Comparison of ENCODE assay signal across 19 cellular contexts in the genomic region with DNA sequence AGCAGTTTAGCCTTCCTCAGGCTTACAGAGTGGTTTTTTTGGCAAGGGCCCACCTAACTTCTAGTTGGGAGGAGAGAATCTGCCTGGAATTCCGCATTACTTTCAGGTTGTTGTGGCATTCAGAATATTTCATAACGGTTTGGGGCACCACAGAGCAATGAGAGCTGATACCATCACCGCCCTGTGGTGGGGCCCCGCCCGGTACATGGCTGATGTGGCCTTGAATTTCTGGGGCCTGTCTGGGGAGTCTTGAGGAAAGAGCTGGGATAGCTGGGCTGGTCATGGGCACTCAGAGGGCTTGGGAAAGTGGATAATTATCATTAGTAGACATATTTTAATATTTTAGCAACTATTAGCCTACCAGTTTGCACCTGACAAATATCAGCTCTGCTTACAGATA. TPM values are rescaled to one million over a fixed set of nuclear protein-coding genes. Genes with fewer than 3 reads are reported as not detected.
DNase-seq lines count a peak whose midpoint lies in the region; ATAC-seq and TF ChIP-seq lines count a peak whose summit lies in the region.
"Had no signal": no experiment of that assay in that cellular context is flagged by ENCODE, and none has a peak within 500 bp of the region (broad histone marks: within the 10 kb centered on the region; RNA-seq: fewer than 3 reads in every experiment).

No MANE protein-coding gene starts in this region.

- H3K4me3 ChIP-seq in DND-41 (ENCODE audit: low read depth in 1 of 2, low read length in 2 of 2): peak overlapping the region in 1 of 2 experiments; percentile 25; a peak in 1 of 4 replicates
- peak overlapping the region; percentile 40 for H3K4me3 ChIP-seq in naive thymus-derived CD4-positive, alpha-beta T cell (ENCODE audit: low read length)
- no peak overlapping the region for H3K4me3 ChIP-seq in neuronal stem cell (ENCODE audit: low read length in 2 of 2)
- H3K4me3 ChIP-seq: colonic mucosa, GM12878, pancreas had no signal

- H3K9me3 ChIP-seq in DND-41 (ENCODE audit: insufficient read depth, low read length, severe bottlenecking) (no peaks in the 10 kb centered on the region), neuronal stem cell (replicated peaks in 1 of 2; ENCODE audit: control insufficient read depth in 2 of 2, insufficient read depth in 1 of 2, low read depth in 1 of 2, low read length in 2 of 2) (no peaks in the 10 kb centered on the region)
- no peaks in the 10 kb centered on the region for H3K9me3 ChIP-seq in naive thymus-derived CD4-positive, alpha-beta T cell (ENCODE audit: control insufficient read depth in 2 of 3, low read length in 3 of 3)
- H3K9me3 ChIP-seq: colonic mucosa, pancreas, spleen had no signal

- H3K27ac ChIP-seq in DND-41 (ENCODE audit: low read length) (peak overlapping the region; percentile 98), neuronal stem cell (replicated peaks; ENCODE audit: low read length) (no peak overlapping the region)
- peak overlapping the region; percentile 94 for H3K27ac ChIP-seq in naive thymus-derived CD4-positive, alpha-beta T cell (ENCODE audit: low read depth, low read length)
- H3K27ac ChIP-seq: colonic mucosa, KMS-11, pancreas had no signal

- no peaks in the 10 kb centered on the region for H4K20me1 ChIP-seq in DND-41 (ENCODE audit: insufficient read depth, low read length)

- peaks cover 96% of the 10 kb centered on the region for H3K4me1 ChIP-seq in DND-41 (ENCODE audit: insufficient read depth, low read length)
- peaks cover 50 to 76% of the 10 kb centered on the region in 2 donors for H3K4me1 ChIP-seq in naive thymus-derived CD4-positive, alpha-beta T cell (ENCODE audit: control insufficient read depth in 2 of 2, insufficient read depth in 2 of 2, low read length in 2 of 2)
- H3K4me1 ChIP-seq in neuronal stem cell (ENCODE audit: control insufficient read depth in 2 of 2, insufficient read depth in 1 of 2, low read depth in 1 of 2, low read length in 2 of 2): peaks cover 0 to 2% of the 10 kb centered on the region in 2 donors
- H3K4me1 ChIP-seq: colonic mucosa, pancreas had no signal

- no peaks in the 10 kb centered on the region for H3K9me3 Mint-ChIP-seq in activated CD4-positive, alpha-beta T cell treated with anti-CD3 and anti-CD28 coated beads for 36 hours (ENCODE audit: low read depth)
- peaks cover 0 to 5% (median 0%) of the 10 kb centered on the region in 11 donors for H3K9me3 Mint-ChIP-seq in naive thymus-derived CD4-positive, alpha-beta T cell

- CTCF ChIA-PET in activated CD4-positive, alpha-beta T cell treated with anti-CD3 and anti-CD28 coated beads for 36 hours (lab: Charles Lee): interaction anchor here (0.6 to 12.3 kb wide), 8 partner anchors 10 to 124 kb away, joined by 3 to 123 read pairs (median 6); no protein-coding TSS in a partner anchor
- CTCF ChIA-PET in naive thymus-derived CD4-positive, alpha-beta T cell (lab: Charles Lee): interaction anchor here (0.7 to 4.9 kb wide), 9 partner anchors 11 to 278 kb away, joined by 3 to 30 read pairs (median 4); no protein-coding TSS in a partner anchor

- H3K27me3 ChIP-seq in DND-41 (ENCODE audit: insufficient read depth, low read length, poor library complexity) (no peaks in the 10 kb centered on the region), neuronal stem cell (ENCODE audit: control insufficient read depth in 3 of 3, insufficient read depth in 3 of 3, low read depth in 1 of 3, low read length in 3 of 3) (peaks cover 0 to 2% (median 0%) of the 10 kb centered on the region in 3 experiments)
- H3K27me3 ChIP-seq in naive thymus-derived CD4-positive, alpha-beta T cell (ENCODE audit: control insufficient read depth in 2 of 2, insufficient read depth in 2 of 2, low read length in 2 of 2): no peaks in the 10 kb centered on the region
- H3K27me3 ChIP-seq: colonic mucosa, pancreas, spleen had no signal

- peak overlapping the region; percentile 78 for H3K4me3 Mint-ChIP-seq in activated CD4-positive, alpha-beta T cell treated with anti-CD3 and anti-CD28 coated beads for 36 hours
- peak overlapping the region; percentile 89 to 98 (median 94) for H3K4me3 Mint-ChIP-seq in naive thymus-derived CD4-positive, alpha-beta T cell

- no peak overlapping the region for H2BK12ac ChIP-seq in neuronal stem cell (ENCODE audit: low read length)

- H3K4me1 Mint-ChIP-seq in activated CD4-positive, alpha-beta T cell treated with anti-CD3 and anti-CD28 coated beads for 36 hours: peaks cover 66% of the 10 kb centered on the region
- H3K4me1 Mint-ChIP-seq in naive thymus-derived CD4-positive, alpha-beta T cell: peaks cover 69 to 84% (median 78%) of the 10 kb centered on the region in 7 donors

- H3K14ac ChIP-seq in neuronal stem cell (ENCODE audit: low read length): no peak overlapping the region

- no peak overlapping the region for H3K4ac ChIP-seq in neuronal stem cell (ENCODE audit: low read length)

- H2BK15ac ChIP-seq in neuronal stem cell (ENCODE audit: low read length): no peak overlapping the region

- no peak overlapping the region for H2BK5ac ChIP-seq in neuronal stem cell (ENCODE audit: low read length)

- H3K4me2 ChIP-seq in DND-41 (ENCODE audit: insufficient read depth, low read length) (peak overlapping the region; percentile 88), neuronal stem cell (ENCODE audit: insufficient read depth, low read length, poor library complexity, severe bottlenecking) (no peak overlapping the region)
- H3K4me2 ChIP-seq: KMS-11 had no signal

- H3K36me3 ChIP-seq in DND-41 (ENCODE audit: insufficient read depth, low read length) (peaks cover 53% of the 10 kb centered on the region), neuronal stem cell (replicated peaks in 1 of 2; ENCODE audit: control insufficient read depth in 2 of 2, insufficient read depth in 2 of 2, low read length in 2 of 2) (no peaks in the 10 kb centered on the region)
- H3K36me3 ChIP-seq in naive thymus-derived CD4-positive, alpha-beta T cell (ENCODE audit: control insufficient read depth in 2 of 3, insufficient read depth in 3 of 3, low read length in 3 of 3): no peaks in the 10 kb centered on the region
- H3K36me3 ChIP-seq: colonic mucosa, pancreas had no signal

- TF ChIP-seq CTCF in DND-41 (IDR thresholded peaks at IDR 0.05; ENCODE audit: borderline replicate concordance, extremely low read depth, low read length, poor library complexity, severe bottlenecking): no peak

- H4K91ac ChIP-seq in neuronal stem cell (ENCODE audit: low read depth, low read length, poor library complexity): no peak overlapping the region

- H3K27me3 Mint-ChIP-seq in activated CD4-positive, alpha-beta T cell treated with anti-CD3 and anti-CD28 coated beads for 36 hours: no peaks in the 10 kb centered on the region
- no peaks in the 10 kb centered on the region for H3K27me3 Mint-ChIP-seq in naive thymus-derived CD4-positive, alpha-beta T cell

- POLR2A ChIA-PET in activated CD4-positive, alpha-beta T cell treated with anti-CD3 and anti-CD28 coated beads for 36 hours (lab: Charles Lee): interaction anchor here (1.6 kb wide), 1 partner anchor 21 kb away, joined by 7 read pairs; no protein-coding TSS in a partner anchor
- POLR2A ChIA-PET in naive thymus-derived CD4-positive, alpha-beta T cell (lab: Charles Lee): interaction anchor here (0.9 to 13.4 kb wide), 8 partner anchors 8 to 221 kb away, joined by 3 to 154 read pairs (median 5); no protein-coding TSS in a partner anchor

- no peak overlapping the region for H2AK5ac ChIP-seq in neuronal stem cell (ENCODE audit: low read depth, low read length)

- peak overlapping the region; percentile 87 for H3K27ac Mint-ChIP-seq in activated CD4-positive, alpha-beta T cell treated with anti-CD3 and anti-CD28 coated beads for 36 hours
- H3K27ac Mint-ChIP-seq in naive thymus-derived CD4-positive, alpha-beta T cell: peak overlapping the region; percentile 88 to 100 (median 98)

- DNase-seq in DND-41: peak; percentile 48
- DNase-seq in activated CD4-positive, alpha-beta T cell treated with anti-CD3 and anti-CD28 coated beads for 36 hours: peak; percentile 64
- DNase-seq in activated effector memory CD4-positive, alpha-beta T cell treated with anti-CD3 and anti-CD28 coated beads, Interleukin-2, amount 50 U/mL, for 16 hours: peak; percentile 80
- DNase-seq in naive thymus-derived CD4-positive, alpha-beta T cell: peak in 4 of 9 donors; percentile 28 to 50 (median 36)
- DNase-seq in KG1 (lab: John Stamatoyannopoulos, UW): no peak
- no peak for DNase-seq in neuronal stem cell (ENCODE audit: low spot score)
- DNase-seq: AML-193, colonic mucosa, NCI-H1694 treated with DMSO at 0.1 percent for 48 hours, NCI-H69, pancreas, spleen had no signal

- no peak overlapping the region for H3K18ac ChIP-seq in neuronal stem cell (ENCODE audit: low read length)

- intact Hi-C loops in activated CD4-positive, alpha-beta T cell treated with anti-CD3 and anti-CD28 coated beads for 36 hours (cut with DNase I, micrococcal nuclease): loop anchor here (1.0 to 10.0 kb wide), 6 partner anchors 126 to 945 kb away; partner anchors contain the start of genes BLOC1S1 (in 1 of the 2), CBX5 (in 1 of the 2), HNRNPA1 (in 1 of the 2) and MUCL1 (in 1 of the 2)
- intact Hi-C loops in naive thymus-derived CD4-positive, alpha-beta T cell (cut with micrococcal nuclease): loop anchor here (5.0 to 10.0 kb wide), 2 partner anchors 566 to 947 kb away; partner anchors contain the start of genes ITGA5 (in 1 of the 2) and PYM1 (in 1 of the 2)

- no peak overlapping the region for H2BK120ac ChIP-seq in neuronal stem cell (ENCODE audit: low read depth, low read length)

- WGBS in neuronal stem cell (ENCODE audit: extremely low coverage in 2 of 2, insufficient read length in 2 of 2, insufficient replicate concordance in 1 of 2), 2 donors: no CpG with 5 or more reads among the region's 5 CpGs

- ATAC-seq in DND-41 (ENCODE audit: insufficient read depth, low read depth) (no peak), HG02884 (IDR thresholded peaks at IDR 0.05; ENCODE audit: unreplicated experiment) (no peak), HG02885 (IDR thresholded peaks at IDR 0.05; ENCODE audit: poor library complexity, unreplicated experiment) (no peak)
- ATAC-seq in activated CD4-positive, alpha-beta T cell treated with anti-CD3 and anti-CD28 coated beads for 36 hours: no peak
- no peak for ATAC-seq in naive thymus-derived CD4-positive, alpha-beta T cell
- ATAC-seq: GM12878, pancreas had no signal

- no peak overlapping the region for H2AFZ ChIP-seq in DND-41 (ENCODE audit: low read depth, low read length)
- no peak overlapping the region for H2AFZ ChIP-seq in neuronal stem cell (ENCODE audit: low read length)

- H3K79me2 ChIP-seq in DND-41 (ENCODE audit: insufficient read depth, low read length): peaks cover 90% of the 10 kb centered on the region

- H3K36me3 Mint-ChIP-seq in activated CD4-positive, alpha-beta T cell treated with anti-CD3 and anti-CD28 coated beads for 36 hours (ENCODE audit: low read depth): peaks cover 80% of the 10 kb centered on the region
- H3K36me3 Mint-ChIP-seq in naive thymus-derived CD4-positive, alpha-beta T cell: peaks cover 11 to 80% (median 68%) of the 10 kb centered on the region in 5 donors

- H3K79me1 ChIP-seq in neuronal stem cell (ENCODE audit: low read depth, low read length): no peaks in the 10 kb centered on the region

- H3K23ac ChIP-seq in neuronal stem cell (ENCODE audit: low read depth, low read length, poor library complexity): no peak overlapping the region

- H3K9ac ChIP-seq in DND-41 (ENCODE audit: low read depth, low read length) (0 out of 2 replicates have a peak overlapping the region, but pooled peaks have one; percentile 48), neuronal stem cell (ENCODE audit: low read depth, low read length, poor library complexity) (no peak overlapping the region)
- H3K9ac ChIP-seq: KMS-11 had no signal

- H4K8ac ChIP-seq in neuronal stem cell (ENCODE audit: low read depth, low read length): no peak overlapping the region

RNA-seq across cellular contexts. Expression of gene TESPA1, which starts 4.2 kb away (rescaled TPM):
- total RNA-seq in activated CD4-positive, alpha-beta T cell treated with anti-CD3 and anti-CD28 coated beads for 36 hours: 100 to 1,000 TPM in 1 of 2 experiments, 10 to 100 TPM in 1; 81.0 to 107 TPM
- 100 to 1,000 TPM; 120 to 301 (median 186) TPM for total RNA-seq in naive thymus-derived CD4-positive, alpha-beta T cell
- polyA plus RNA-seq in naive thymus-derived CD4-positive, alpha-beta T cell: 100 to 1,000 TPM; 183 to 314 TPM
- 0.03 TPM for polyA plus RNA-seq in neuronal stem cell (2013, experiment 1 of 2)
- not detected for polyA plus RNA-seq in neuronal stem cell (2013, experiment 2 of 2)
- total RNA-seq: fibroblast of lung, lung microvascular endothelial cell had no signal
- polyA plus RNA-seq: fibroblast of lung had no signal

RNA-seq across cellular contexts. Expression of gene NEUROD4, which starts 39.4 kb away (rescaled TPM):
- not detected for total RNA-seq in activated CD4-positive, alpha-beta T cell treated with anti-CD3 and anti-CD28 coated beads for 36 hours
- total RNA-seq in naive thymus-derived CD4-positive, alpha-beta T cell: under 1 TPM in 1 of 5 experiments, not detected in 4; 0.11 TPM
- not detected for polyA plus RNA-seq in naive thymus-derived CD4-positive, alpha-beta T cell
- 0.10 TPM for polyA plus RNA-seq in neuronal stem cell (2013, experiment 1 of 2)
- 0.11 TPM for polyA plus RNA-seq in neuronal stem cell (2013, experiment 2 of 2)
- total RNA-seq: colonic mucosa, fibroblast of lung, GM12878, lung microvascular endothelial cell, pancreas, RPMI7951, spleen had no signal
- polyA plus RNA-seq: fibroblast of lung, spleen had no signal

Comparison
In these comparisons a context has a peak if more than half of its experiments do, and no peak if none do; other contexts are left out.
1. DNase-seq: peak in DND-41 (single experiment), activated CD4-positive, alpha-beta T cell treated with anti-CD3 and anti-CD28 coated beads for 36 hours (single experiment) and activated effector memory CD4-positive, alpha-beta T cell treated with anti-CD3 and anti-CD28 coated beads, Interleukin-2, amount 50 U/mL, for 16 hours (single experiment); none in KG1 (single experiment) and neuronal stem cell (single experiment).